ENCODE assay signal across 21 cellular contexts in the genomic region with DNA sequence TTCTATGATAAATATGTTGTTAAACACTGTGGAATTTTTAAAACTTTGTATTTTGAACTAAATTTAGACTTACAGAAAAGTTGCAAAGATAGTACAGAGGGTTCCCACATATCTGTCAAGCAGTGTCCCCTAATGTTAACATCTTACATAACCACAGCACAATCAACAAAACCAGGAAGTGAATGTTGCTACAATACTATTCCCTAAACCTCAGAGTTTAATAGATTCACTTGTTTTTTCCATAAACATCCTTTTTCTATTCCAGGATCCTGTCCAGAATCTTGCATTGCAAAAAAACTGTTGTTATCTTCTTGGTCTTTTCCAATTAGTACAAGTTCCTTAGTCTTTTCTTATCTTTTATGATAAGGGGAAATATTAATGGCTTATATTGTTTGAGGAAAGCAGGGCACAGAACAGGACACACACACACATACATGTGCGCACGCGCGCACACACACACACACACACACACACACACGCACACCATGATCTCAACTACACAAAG.
DNase-seq lines count a peak whose midpoint lies in the region; ATAC-seq, FAIRE-seq and TF ChIP-seq lines count a peak whose summit lies in the region.
"Had no signal": no experiment of that assay in that cellular context is flagged by ENCODE, and none has a peak within 500 bp of the region (broad histone marks: within the 10 kb centered on the region; RNA-seq: fewer than 3 reads in every experiment).

No MANE protein-coding gene starts in this region.

- no peak overlapping the region for H2BK15ac ChIP-seq in mesenchymal stem cell (ENCODE audit: low read depth, poor library complexity, severe bottlenecking)

- no TSS peak for BruUV-seq in HepG2 (replicated peaks; lab: Mats Ljungman, UMichigan)

- H2AK5ac ChIP-seq in mesenchymal stem cell (ENCODE audit: low read length, severe bottlenecking), result no peak overlapping the region

- H3K4me1 ChIP-seq in liver (ENCODE audit: control insufficient read depth in 4 of 4, insufficient read depth in 4 of 4, low read length in 3 of 4) (no peaks in the 10 kb centered on the region), HepG2 (ENCODE audit: insufficient read depth, low read length) (no peaks in the 10 kb centered on the region), mesenchymal stem cell (ENCODE audit: control insufficient read depth, insufficient read depth, low read depth, low read length) (no peaks in the 10 kb centered on the region)
- H3K4me1 ChIP-seq: A549, psoas muscle had no signal

- no peak for ATAC-seq in HepG2
- no peak for ATAC-seq in stimulated activated naive CD8-positive, alpha-beta T cell treated with anti-CD3 and anti-CD28 coated beads, Interleukin-15, amount 100 ng/mL, for 72 hours
- ATAC-seq in HG03045 (IDR thresholded peaks at IDR 0.05; ENCODE audit: unreplicated experiment), result no peak
- ATAC-seq: A549; naive thymus-derived CD8-positive, alpha-beta T cell; psoas muscle had no signal

- no peaks in the 10 kb centered on the region for H3K79me2 ChIP-seq in HepG2 (ENCODE audit: insufficient read depth, low read length)

- no peaks in the 10 kb centered on the region for H3K27me3 Mint-ChIP-seq in stimulated activated naive CD8-positive, alpha-beta T cell treated with anti-CD3 and anti-CD28 coated beads, Interleukin-15, amount 100 ng/mL, for 72 hours
- H3K27me3 Mint-ChIP-seq: CD4-positive, alpha-beta T cell; naive thymus-derived CD8-positive, alpha-beta T cell had no signal

- peak overlapping the region in 1 of 2 experiments; percentile 60 for H3K14ac ChIP-seq in mesenchymal stem cell (ENCODE audit: low read length in 2 of 2)

- H3K4me1 Mint-ChIP-seq in stimulated activated naive CD8-positive, alpha-beta T cell treated with anti-CD3 and anti-CD28 coated beads, Interleukin-15, amount 100 ng/mL, for 72 hours, result no peaks in the 10 kb centered on the region

- H3K9me3 Mint-ChIP-seq in stimulated activated naive CD8-positive, alpha-beta T cell treated with anti-CD3 and anti-CD28 coated beads, Interleukin-15, amount 100 ng/mL, for 72 hours, result peaks cover under 1 to 23% of the 10 kb centered on the region in 2 donors

- H3K4me3 ChIP-seq in liver (ENCODE audit: low read depth in 1 of 3, low read length in 3 of 3) (no peak overlapping the region), HepG2 (replicated peaks in 1 of 3; ENCODE audit: insufficient read depth in 1 of 3, low read depth in 2 of 3, low read length in 3 of 3) (no peak overlapping the region), fibroblast of pulmonary artery (replicated peaks; ENCODE audit: low read depth, low read length) (no peak overlapping the region), mesenchymal stem cell (ENCODE audit: insufficient read depth in 1 of 2, low read depth in 1 of 2, low read length in 2 of 2) (no peak overlapping the region)
- H3K4me3 ChIP-seq: A549, lung, psoas muscle had no signal

- no peak overlapping the region for H3K23ac ChIP-seq in mesenchymal stem cell (ENCODE audit: low read length in 2 of 2)

- no peak overlapping the region for H4K8ac ChIP-seq in mesenchymal stem cell (ENCODE audit: low read length)

- POLR2A ChIA-PET in HepG2 (lab: Yijun Ruan, JAX), result no interaction called here

- H2BK120ac ChIP-seq in mesenchymal stem cell (ENCODE audit: low read depth, low read length), result no peak overlapping the region

- WGBS in liver, result 66% methylated on average over 5 of the region's 5 CpGs
- 79% methylated on average over 5 of the region's 5 CpGs for WGBS in HepG2 (ENCODE audit: low lambda C conversion rate)
- WGBS in mesenchymal stem cell, result 62% methylated on average over 5 of the region's 5 CpGs

- no peak overlapping the region for H3K27ac ChIP-seq in liver (ENCODE audit: low read depth in 1 of 2, low read length in 2 of 2)
- H3K27ac ChIP-seq in HepG2 (ENCODE audit: extremely low read length, insufficient read depth, low read length), result no peak overlapping the region
- H3K27ac ChIP-seq in mesenchymal stem cell (ENCODE audit: low read length, poor library complexity, severe bottlenecking), result no peak overlapping the region
- H3K27ac ChIP-seq: A549, psoas muscle had no signal

- DNase-seq in HepG2 (ENCODE audit: low spot score) (no peak), fibroblast of pulmonary artery (ENCODE audit: low read depth) (peak; percentile 93), mesenchymal stem cell (peak; percentile 52), GM19238 (ENCODE audit: insufficient read length, low spot score) (no peak), GM12892 (ENCODE audit: insufficient read length) (no peak)
- no peak for DNase-seq in stimulated activated naive CD8-positive, alpha-beta T cell treated with anti-CD3 and anti-CD28 coated beads, Interleukin-15, amount 100 ng/mL, for 72 hours
- DNase-seq: CD4-positive, alpha-beta T cell; central memory CD4-positive, alpha-beta T cell; effector CD8-positive, alpha-beta T cell; foreskin fibroblast; naive thymus-derived CD8-positive, alpha-beta T cell; NCI-H1930; NCI-H510A treated with DMSO at 0.1 percent for 48 hours; psoas muscle; stimulated activated naive CD4-positive, alpha-beta T cell treated with Interleukin-2 at 50 U/mL for 16 hours had no signal

- no peak for TF ChIP-seq POLR2A in HepG2 (IDR thresholded peaks at IDR 0.05; ENCODE audit: insufficient read depth in 1 of 2, low read depth in 2 of 2, low read length in 2 of 2)
- TF ChIP-seq POLR2A in GM12892 (IDR thresholded peaks at IDR 0.05; ENCODE audit: low read depth, low read length), result no peak

- peak overlapping the region; percentile 75 for H4K91ac ChIP-seq in mesenchymal stem cell (ENCODE audit: low read length)

- peak overlapping the region in 1 of 2 experiments; percentile 41 for H3K4ac ChIP-seq in mesenchymal stem cell (ENCODE audit: low read depth in 1 of 2, low read length in 2 of 2)

- H3K4me3 Mint-ChIP-seq in stimulated activated naive CD8-positive, alpha-beta T cell treated with anti-CD3 and anti-CD28 coated beads, Interleukin-15, amount 100 ng/mL, for 72 hours, result no peak overlapping the region
- H3K4me3 Mint-ChIP-seq: CD4-positive, alpha-beta T cell; naive thymus-derived CD8-positive, alpha-beta T cell; T-helper 2 cell treated with Interferon-gamma antibody and Interleukin-4, amounts not matched to agents 5 μg/mL and 100 μg/mL, for 36 hours had no signal

- intact Hi-C loops in HepG2 (cut with micrococcal nuclease; ENCODE audit: unreplicated experiment), result no loop called here

- TF ChIP-seq RAD21 in liver (IDR thresholded peaks at IDR 0.05) (peak; percentile 45 to 51), HepG2 (CRISPR knock-in tag; IDR thresholded peaks at IDR 0.05) (no peak)

- FAIRE-seq in HepG2 (lab: Jason Lieb, UNC) (no peak), GM12892 (lab: Jason Lieb, UNC) (no peak)
- FAIRE-seq: A549 had no signal

- peak overlapping the region in 1 of 2 experiments; percentile 84 for H2BK12ac ChIP-seq in mesenchymal stem cell (ENCODE audit: low read length in 2 of 2)

- H3K79me1 ChIP-seq in mesenchymal stem cell (replicated peaks; ENCODE audit: low read length, poor library complexity, severe bottlenecking), result no peaks in the 10 kb centered on the region

- no peak for TF ChIP-seq CTCF in liver (IDR thresholded peaks at IDR 0.05; ENCODE audit: low read depth, low read length, missing input control)
- no peak for TF ChIP-seq CTCF in HepG2 (CRISPR knock-in tag; IDR thresholded peaks at IDR 0.05)
- TF ChIP-seq CTCF in fibroblast of pulmonary artery (IDR thresholded peaks at IDR 0.05; ENCODE audit: low read length, missing control alignments), result no peak

- CTCF ChIA-PET in HepG2 (lab: Yijun Ruan, JAX; ENCODE audit: low intra/inter-chr PET ratio, low total read pairs), result no interaction called here

- H3K36me3 ChIP-seq in liver (ENCODE audit: control insufficient read depth in 4 of 4, insufficient read depth in 3 of 4, low read depth in 1 of 4, low read length in 3 of 4) (no peaks in the 10 kb centered on the region), HepG2 (replicated peaks in 1 of 2; ENCODE audit: control insufficient read depth in 1 of 2, insufficient read depth in 2 of 2, low read length in 2 of 2) (no peaks in the 10 kb centered on the region), mesenchymal stem cell (ENCODE audit: control insufficient read depth in 1 of 2, insufficient read depth in 2 of 2, low read depth in 1 of 2, low read length in 2 of 2) (no peaks in the 10 kb centered on the region)

- H3K18ac ChIP-seq in mesenchymal stem cell (ENCODE audit: low read depth in 1 of 2, low read length in 2 of 2), result no peak overlapping the region

- no peaks in the 10 kb centered on the region for H4K20me1 ChIP-seq in HepG2 (ENCODE audit: insufficient read depth, low read length)

- H3K27me3 ChIP-seq in liver (ENCODE audit: control insufficient read depth in 4 of 4, insufficient read depth in 4 of 4, low read length in 3 of 4) (no peaks in the 10 kb centered on the region), HepG2 (ENCODE audit: control insufficient read depth in 1 of 2, insufficient read depth in 2 of 2, low read length in 2 of 2) (no peaks in the 10 kb centered on the region), mesenchymal stem cell (ENCODE audit: control insufficient read depth in 1 of 2, insufficient read depth in 1 of 2, low read length in 2 of 2) (no peaks in the 10 kb centered on the region)

- H3K9me3 ChIP-seq in liver (ENCODE audit: control insufficient read depth in 4 of 4, low read length in 3 of 4), result no peaks in the 10 kb centered on the region
- no peaks in the 10 kb centered on the region for H3K9me3 ChIP-seq in HepG2 (ENCODE audit: low read length)
- H3K9me3 ChIP-seq in mesenchymal stem cell (ENCODE audit: control insufficient read depth, low read length), result no peaks in the 10 kb centered on the region
- H3K9me3 ChIP-seq: A549, psoas muscle had no signal

- no peak overlapping the region for H3K27ac Mint-ChIP-seq in stimulated activated naive CD8-positive, alpha-beta T cell treated with anti-CD3 and anti-CD28 coated beads, Interleukin-15, amount 100 ng/mL, for 72 hours
- H3K27ac Mint-ChIP-seq: activated T-helper 2 cell treated with anti-CD3 and anti-CD28 coated beads, Interferon-gamma antibody, Interleukin-2, Interleukin-4, amounts not matched to agents 10 μg/mL and 5 μg/mL and 100 μg/mL, durations not matched to agents 14 hours and 24 hours and 36 hours; CD4-positive, alpha-beta T cell; T-helper 2 cell treated with Interferon-gamma antibody and Interleukin-4, amounts not matched to agents 5 μg/mL and 100 μg/mL, for 36 hours had no signal

- in situ Hi-C loops in HepG2 (cut with HindIII; ENCODE audit: extremely low pct_ligation_motif_present, low pct_unique_long_range_greater_than_20kb), result no loop called here

- H2AFZ ChIP-seq in HepG2 (ENCODE audit: low read length) (no peak overlapping the region), mesenchymal stem cell (ENCODE audit: low read depth, low read length) (no peak overlapping the region)

- no peak for TF ChIP-seq EP300 in HepG2 (IDR thresholded peaks at IDR 0.05; ENCODE audit: low read depth in 2 of 2, low read length in 2 of 2)
- no peak for TF ChIP-seq EP300 in HepG2 (CRISPR knock-in tag; IDR thresholded peaks at IDR 0.05; ENCODE audit: borderline replicate concordance)

- H3K4me2 ChIP-seq in HepG2 (ENCODE audit: low read depth, low read length) (no peak overlapping the region), mesenchymal stem cell (ENCODE audit: low read length, poor library complexity, severe bottlenecking) (no peak overlapping the region)
- H3K4me2 ChIP-seq: A549 had no signal

- H3K9ac ChIP-seq in liver (ENCODE audit: low read depth in 1 of 2, low read length in 2 of 2) (no peak overlapping the region), HepG2 (ENCODE audit: insufficient read depth, low read depth, low read length) (no peak overlapping the region), mesenchymal stem cell (ENCODE audit: low read length) (no peak overlapping the region)

- H2BK5ac ChIP-seq in mesenchymal stem cell (ENCODE audit: low read depth, low read length, poor library complexity, severe bottlenecking), result no peak overlapping the region

Comparison
In these comparisons a context has a peak if more than half of its experiments do, and no peak if none do; other contexts are left out.
1. DNase-seq: peak in fibroblast of pulmonary artery (single experiment) and mesenchymal stem cell (single experiment); none in HepG2 (single experiment), stimulated activated naive CD8-positive, alpha-beta T cell treated with anti-CD3 and anti-CD28 coated beads, Interleukin-15, amount 100 ng/mL, for 72 hours (0 of 2), GM19238 (single experiment) and GM12892 (single experiment).